In the genomic region with DNA sequence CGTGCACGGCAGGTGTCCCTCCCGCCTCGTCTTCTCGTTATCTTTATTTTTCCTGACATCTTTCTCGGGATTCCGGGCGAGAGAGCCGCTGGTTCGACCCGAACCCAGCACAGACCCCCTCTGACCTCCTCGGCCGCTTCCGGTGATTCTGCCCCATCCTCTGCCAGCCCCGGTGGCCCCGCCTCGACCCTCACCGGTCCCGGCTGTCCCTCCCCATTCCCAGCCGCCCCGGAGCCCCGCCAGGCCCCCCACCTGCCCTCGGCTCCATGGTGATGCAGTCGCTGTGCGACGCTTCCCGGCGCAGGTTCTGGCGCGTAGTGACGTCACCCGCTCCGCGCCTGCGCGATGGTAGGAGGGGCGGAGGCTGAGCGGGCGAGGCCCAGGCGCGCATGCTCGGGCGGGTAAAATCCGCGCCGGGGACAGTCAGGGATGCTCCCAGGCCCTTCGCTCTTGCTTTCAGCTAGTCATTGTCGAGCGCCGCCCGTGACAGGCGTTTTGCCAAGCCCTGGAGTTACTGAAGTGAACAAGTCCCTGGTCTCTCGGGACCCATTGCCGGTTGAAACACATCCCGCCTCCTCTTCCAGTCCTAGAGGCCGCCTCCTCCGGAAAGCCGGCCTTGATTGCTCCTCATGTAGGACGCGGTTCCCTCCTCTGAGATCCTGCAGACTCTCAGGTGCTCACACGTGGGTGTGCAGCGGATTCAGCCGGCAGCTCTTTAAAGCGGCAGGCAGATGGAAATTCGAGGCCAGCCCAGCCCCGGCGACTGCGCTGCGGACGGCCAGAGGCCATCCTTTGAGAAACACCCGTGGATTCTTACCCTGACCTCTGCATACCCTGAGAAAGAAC, we compare ENCODE assay signal across 1 cellular context.
TF ChIP-seq lines count a peak whose summit lies in the region.

A gene with protein sequence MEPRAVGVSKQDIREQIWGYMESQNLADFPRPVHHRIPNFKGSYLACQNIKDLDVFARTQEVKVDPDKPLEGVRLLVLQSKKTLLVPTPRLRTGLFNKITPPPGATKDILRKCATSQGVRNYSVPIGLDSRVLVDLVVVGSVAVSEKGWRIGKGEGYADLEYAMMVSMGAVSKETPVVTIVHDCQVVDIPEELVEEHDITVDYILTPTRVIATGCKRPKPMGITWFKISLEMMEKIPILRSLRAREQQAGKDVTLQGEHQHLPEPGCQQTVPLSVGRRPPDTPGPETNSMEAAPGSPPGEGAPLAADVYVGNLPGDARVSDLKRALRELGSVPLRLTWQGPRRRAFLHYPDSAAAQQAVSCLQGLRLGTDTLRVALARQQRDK (minus strand): TSS at position 319 of the 846 bp plus-strand sequence. CDS start 51 bp downstream, at position 268.

TF ChIP-seq in HepG2, 621 proteins besides CTCF, POLR2A, EP300 and RAD21 (continued from another document and continues in another):
- TF ChIP-seq, protein P1, sequence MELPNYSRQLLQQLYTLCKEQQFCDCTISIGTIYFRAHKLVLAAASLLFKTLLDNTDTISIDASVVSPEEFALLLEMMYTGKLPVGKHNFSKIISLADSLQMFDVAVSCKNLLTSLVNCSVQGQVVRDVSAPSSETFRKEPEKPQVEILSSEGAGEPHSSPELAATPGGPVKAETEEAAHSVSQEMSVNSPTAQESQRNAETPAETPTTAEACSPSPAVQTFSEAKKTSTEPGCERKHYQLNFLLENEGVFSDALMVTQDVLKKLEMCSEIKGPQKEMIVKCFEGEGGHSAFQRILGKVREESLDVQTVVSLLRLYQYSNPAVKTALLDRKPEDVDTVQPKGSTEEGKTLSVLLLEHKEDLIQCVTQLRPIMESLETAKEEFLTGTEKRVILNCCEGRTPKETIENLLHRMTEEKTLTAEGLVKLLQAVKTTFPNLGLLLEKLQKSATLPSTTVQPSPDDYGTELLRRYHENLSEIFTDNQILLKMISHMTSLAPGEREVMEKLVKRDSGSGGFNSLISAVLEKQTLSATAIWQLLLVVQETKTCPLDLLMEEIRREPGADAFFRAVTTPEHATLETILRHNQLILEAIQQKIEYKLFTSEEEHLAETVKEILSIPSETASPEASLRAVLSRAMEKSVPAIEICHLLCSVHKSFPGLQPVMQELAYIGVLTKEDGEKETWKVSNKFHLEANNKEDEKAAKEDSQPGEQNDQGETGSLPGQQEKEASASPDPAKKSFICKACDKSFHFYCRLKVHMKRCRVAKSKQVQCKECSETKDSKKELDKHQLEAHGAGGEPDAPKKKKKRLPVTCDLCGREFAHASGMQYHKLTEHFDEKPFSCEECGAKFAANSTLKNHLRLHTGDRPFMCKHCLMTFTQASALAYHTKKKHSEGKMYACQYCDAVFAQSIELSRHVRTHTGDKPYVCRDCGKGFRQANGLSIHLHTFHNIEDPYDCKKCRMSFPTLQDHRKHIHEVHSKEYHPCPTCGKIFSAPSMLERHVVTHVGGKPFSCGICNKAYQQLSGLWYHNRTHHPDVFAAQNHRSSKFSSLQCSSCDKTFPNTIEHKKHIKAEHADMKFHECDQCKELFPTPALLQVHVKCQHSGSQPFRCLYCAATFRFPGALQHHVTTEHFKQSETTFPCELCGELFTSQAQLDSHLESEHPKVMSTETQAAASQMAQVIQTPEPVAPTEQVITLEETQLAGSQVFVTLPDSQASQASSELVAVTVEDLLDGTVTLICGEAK (IDR thresholded peaks at IDR 0.05): no peak
- TF ChIP-seq, protein P1 (CRISPR knock-in tag; IDR thresholded peaks at IDR 0.05): 0 out of 2 replicates have a peak, but pooled peaks have one; percentile 51
- TF ChIP-seq, protein P2, sequence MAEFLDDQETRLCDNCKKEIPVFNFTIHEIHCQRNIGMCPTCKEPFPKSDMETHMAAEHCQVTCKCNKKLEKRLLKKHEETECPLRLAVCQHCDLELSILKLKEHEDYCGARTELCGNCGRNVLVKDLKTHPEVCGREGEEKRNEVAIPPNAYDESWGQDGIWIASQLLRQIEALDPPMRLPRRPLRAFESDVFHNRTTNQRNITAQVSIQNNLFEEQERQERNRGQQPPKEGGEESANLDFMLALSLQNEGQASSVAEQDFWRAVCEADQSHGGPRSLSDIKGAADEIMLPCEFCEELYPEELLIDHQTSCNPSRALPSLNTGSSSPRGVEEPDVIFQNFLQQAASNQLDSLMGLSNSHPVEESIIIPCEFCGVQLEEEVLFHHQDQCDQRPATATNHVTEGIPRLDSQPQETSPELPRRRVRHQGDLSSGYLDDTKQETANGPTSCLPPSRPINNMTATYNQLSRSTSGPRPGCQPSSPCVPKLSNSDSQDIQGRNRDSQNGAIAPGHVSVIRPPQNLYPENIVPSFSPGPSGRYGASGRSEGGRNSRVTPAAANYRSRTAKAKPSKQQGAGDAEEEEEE (CRISPR knock-in tag; IDR thresholded peaks at IDR 0.05; ENCODE audit: borderline replicate concordance): peak; percentile 69; the same call in 1 of the 2 replicates
- no peak for TF ChIP-seq DNMT1 (CRISPR knock-in tag; IDR thresholded peaks at IDR 0.05)
- TF ChIP-seq RXRA (CRISPR knock-in tag; IDR thresholded peaks at IDR 0.05): peak; percentile 13; the same call in 1 of the 2 replicates
- peak; percentile 82 for TF ChIP-seq ZSCAN31 (CRISPR knock-in tag; IDR thresholded peaks at IDR 0.05; ENCODE audit: low read depth)
- TF ChIP-seq ZC3H4 (CRISPR knock-in tag; IDR thresholded peaks at IDR 0.05; ENCODE audit: borderline replicate concordance): peak; percentile 43; the same call in 1 of the 2 replicates
- TF ChIP-seq, protein P3, sequence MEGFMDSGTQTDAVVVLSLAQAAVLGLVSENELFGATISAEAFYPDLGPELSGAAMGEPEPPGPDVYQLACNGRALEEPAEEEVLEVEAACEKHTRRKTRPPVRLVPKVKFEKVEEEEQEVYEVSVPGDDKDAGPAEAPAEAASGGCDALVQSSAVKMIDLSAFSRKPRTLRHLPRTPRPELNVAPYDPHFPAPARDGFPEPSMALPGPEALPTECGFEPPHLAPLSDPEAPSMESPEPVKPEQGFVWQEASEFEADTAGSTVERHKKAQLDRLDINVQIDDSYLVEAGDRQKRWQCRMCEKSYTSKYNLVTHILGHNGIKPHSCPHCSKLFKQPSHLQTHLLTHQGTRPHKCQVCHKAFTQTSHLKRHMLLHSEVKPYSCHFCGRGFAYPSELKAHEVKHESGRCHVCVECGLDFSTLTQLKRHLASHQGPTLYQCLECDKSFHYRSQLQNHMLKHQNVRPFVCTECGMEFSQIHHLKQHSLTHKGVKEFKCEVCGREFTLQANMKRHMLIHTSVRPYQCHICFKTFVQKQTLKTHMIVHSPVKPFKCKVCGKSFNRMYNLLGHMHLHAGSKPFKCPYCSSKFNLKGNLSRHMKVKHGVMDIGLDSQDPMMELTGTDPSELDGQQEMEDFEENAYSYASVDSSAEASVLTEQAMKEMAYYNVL (CRISPR knock-in tag; IDR thresholded peaks at IDR 0.05; ENCODE audit: borderline replicate concordance): peak; percentile 78; the same call in 1 of the 2 replicates
- TF ChIP-seq SMARCE1 (IDR thresholded peaks at IDR 0.05; ENCODE audit: borderline replicate concordance): no peak
- no peak for TF ChIP-seq SRSF9 (IDR thresholded peaks at IDR 0.05; ENCODE audit: borderline replicate concordance, insufficient read depth, low read depth, low read length, poor library complexity, severe bottlenecking)
- 0 out of 2 replicates have a peak, but pooled peaks have one; percentile 14 for TF ChIP-seq ZKSCAN8 (CRISPR knock-in tag; IDR thresholded peaks at IDR 0.05; ENCODE audit: borderline replicate concordance)
- no peak for TF ChIP-seq ZNF552 (CRISPR knock-in tag; IDR thresholded peaks at IDR 0.05; ENCODE audit: borderline replicate concordance)
- TF ChIP-seq ZNF331 (CRISPR knock-in tag; IDR thresholded peaks at IDR 0.05): peak; percentile 23; the same call in 1 of the 2 replicates
- TF ChIP-seq, protein P4, sequence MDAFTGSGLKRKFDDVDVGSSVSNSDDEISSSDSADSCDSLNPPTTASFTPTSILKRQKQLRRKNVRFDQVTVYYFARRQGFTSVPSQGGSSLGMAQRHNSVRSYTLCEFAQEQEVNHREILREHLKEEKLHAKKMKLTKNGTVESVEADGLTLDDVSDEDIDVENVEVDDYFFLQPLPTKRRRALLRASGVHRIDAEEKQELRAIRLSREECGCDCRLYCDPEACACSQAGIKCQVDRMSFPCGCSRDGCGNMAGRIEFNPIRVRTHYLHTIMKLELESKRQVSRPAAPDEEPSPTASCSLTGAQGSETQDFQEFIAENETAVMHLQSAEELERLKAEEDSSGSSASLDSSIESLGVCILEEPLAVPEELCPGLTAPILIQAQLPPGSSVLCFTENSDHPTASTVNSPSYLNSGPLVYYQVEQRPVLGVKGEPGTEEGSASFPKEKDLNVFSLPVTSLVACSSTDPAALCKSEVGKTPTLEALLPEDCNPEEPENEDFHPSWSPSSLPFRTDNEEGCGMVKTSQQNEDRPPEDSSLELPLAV (CRISPR knock-in tag; conservative IDR thresholded peaks at IDR 0.05; ENCODE audit: low read depth): 0 out of 2 replicates have a peak, but pooled peaks have one; percentile 47
- no peak for TF ChIP-seq NFRKB (IDR thresholded peaks at IDR 0.05)
- TF ChIP-seq KLF13 (CRISPR knock-in tag; IDR thresholded peaks at IDR 0.05): no peak; the same call in 1 of the 2 replicates
- peak; percentile 73; the same call in 1 of the 2 replicates for TF ChIP-seq CBFB (CRISPR knock-in tag; IDR thresholded peaks at IDR 0.05)
- TF ChIP-seq, protein P5, sequence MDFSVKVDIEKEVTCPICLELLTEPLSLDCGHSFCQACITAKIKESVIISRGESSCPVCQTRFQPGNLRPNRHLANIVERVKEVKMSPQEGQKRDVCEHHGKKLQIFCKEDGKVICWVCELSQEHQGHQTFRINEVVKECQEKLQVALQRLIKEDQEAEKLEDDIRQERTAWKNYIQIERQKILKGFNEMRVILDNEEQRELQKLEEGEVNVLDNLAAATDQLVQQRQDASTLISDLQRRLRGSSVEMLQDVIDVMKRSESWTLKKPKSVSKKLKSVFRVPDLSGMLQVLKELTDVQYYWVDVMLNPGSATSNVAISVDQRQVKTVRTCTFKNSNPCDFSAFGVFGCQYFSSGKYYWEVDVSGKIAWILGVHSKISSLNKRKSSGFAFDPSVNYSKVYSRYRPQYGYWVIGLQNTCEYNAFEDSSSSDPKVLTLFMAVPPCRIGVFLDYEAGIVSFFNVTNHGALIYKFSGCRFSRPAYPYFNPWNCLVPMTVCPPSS (IDR thresholded peaks at IDR 0.05): no peak
- TF ChIP-seq ZKSCAN1 (IDR thresholded peaks at IDR 0.05; ENCODE audit: low read length): 0 out of 2 replicates have a peak, but pooled peaks have one; percentile 53
- TF ChIP-seq, protein P6, sequence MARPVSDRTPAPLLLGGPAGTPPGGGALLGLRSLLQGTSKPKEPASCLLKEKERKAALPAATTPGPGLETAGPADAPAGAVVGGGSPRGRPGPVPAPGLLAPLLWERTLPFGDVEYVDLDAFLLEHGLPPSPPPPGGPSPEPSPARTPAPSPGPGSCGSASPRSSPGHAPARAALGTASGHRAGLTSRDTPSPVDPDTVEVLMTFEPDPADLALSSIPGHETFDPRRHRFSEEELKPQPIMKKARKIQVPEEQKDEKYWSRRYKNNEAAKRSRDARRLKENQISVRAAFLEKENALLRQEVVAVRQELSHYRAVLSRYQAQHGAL (CRISPR knock-in tag; IDR thresholded peaks at IDR 0.05; ENCODE audit: not compliant biosample characterization): no peak
- TF ChIP-seq, protein P7, sequence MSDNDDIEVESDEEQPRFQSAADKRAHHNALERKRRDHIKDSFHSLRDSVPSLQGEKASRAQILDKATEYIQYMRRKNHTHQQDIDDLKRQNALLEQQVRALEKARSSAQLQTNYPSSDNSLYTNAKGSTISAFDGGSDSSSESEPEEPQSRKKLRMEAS (IDR thresholded peaks at IDR 0.05): peak; percentile 72
- TF ChIP-seq AGO1 (IDR thresholded peaks at IDR 0.05; ENCODE audit: low read depth, low read length, poor library complexity, severe bottlenecking): no peak
- TF ChIP-seq ZNF569 (CRISPR knock-in tag; IDR thresholded peaks at IDR 0.05; ENCODE audit: borderline replicate concordance): no peak
